10 cellular contexts compared by ENCODE assay signal in genomic region chr10:7561216-7561893, GRCh38.
A peak's percentile ranks its signal among the peaks of the same experiment; 100 is the strongest.
DNase-seq lines count a peak whose midpoint lies in the region; ATAC-seq and TF ChIP-seq lines count a peak whose summit lies in the region.
"Had no signal": no experiment of that assay in that cellular context is flagged by ENCODE, and none has a peak within 500 bp of the region (broad histone marks: within the 10 kb centered on the region; RNA-seq: fewer than 3 reads in every experiment).

No MANE protein-coding gene starts in this region.

- no TSS peak for BruUV-seq in MCF 10A (replicated peaks; lab: Mats Ljungman, UMichigan)

- peak overlapping the region; percentile 26 for H3K9ac ChIP-seq in neural cell (ENCODE audit: low read length)

- no peaks in the 10 kb centered on the region for H3F3A ChIP-seq in neural cell (ENCODE audit: insufficient read depth, low read length, poor library complexity, severe bottlenecking)

- no peak overlapping the region for H3K27ac Mint-ChIP-seq in MCF 10A (ENCODE audit: low read depth, unreplicated experiment)

- CTCF ChIA-PET in MCF 10A (lab: Yijun Ruan, JAX): interaction anchor here (0.6 to 1.0 kb wide), 4 partner anchors 11 to 1558 kb away, joined by 3 to 4 read pairs (median 3); no protein-coding TSS in a partner anchor

- WGBS in aorta, 2 donors: 9 to 11% methylated on average over 19 of the region's 19 CpGs

- peak overlapping the region in 1 of 2 donors; percentile 54 for H3K27ac ChIP-seq in breast epithelium
- H3K27ac ChIP-seq in neural cell (ENCODE audit: low read length): no peak overlapping the region
- H3K27ac ChIP-seq in aorta (ENCODE audit: low read depth in 1 of 2, low read length in 2 of 2): peak overlapping the region in 1 of 2 donors; percentile 67

- peak overlapping the region in 2 of 3 donors; percentile 5 to 40 for H3K4me3 ChIP-seq in breast epithelium
- peak overlapping the region; percentile 6 for H3K4me3 ChIP-seq in neural cell (ENCODE audit: low read length)
- H3K4me3 ChIP-seq in aorta (ENCODE audit: low read length in 2 of 2): no peak overlapping the region

- TF ChIP-seq CTCF in breast epithelium (IDR thresholded peaks at IDR 0.05) (no peak), MCF 10A (IDR thresholded peaks at IDR 0.05; ENCODE audit: unreplicated experiment) (no peak), neural cell (IDR thresholded peaks at IDR 0.05; ENCODE audit: poor library complexity, severe bottlenecking) (no peak)

- no peaks in the 10 kb centered on the region for H3K79me2 ChIP-seq in neural cell (replicated peaks; ENCODE audit: insufficient read depth, low read length)

- intact Hi-C loops in breast epithelium (cut with DNase I; ENCODE audit: low total_unique reads) (no loop called here), MCF 10A (cut with micrococcal nuclease) (no loop called here), head of caudate nucleus (cut with DNase I) (no loop called here), aorta (cut with DNase I) (no loop called here)

- no peaks in the 10 kb centered on the region for H3K9me3 ChIP-seq in breast epithelium
- H3K9me3 ChIP-seq in neural cell (ENCODE audit: low read length): no peaks in the 10 kb centered on the region
- H3K9me3 ChIP-seq in aorta (ENCODE audit: control insufficient read depth, low read length): no peaks in the 10 kb centered on the region

- no peak overlapping the region for H3K4me2 ChIP-seq in neural cell (ENCODE audit: low read length)

- no peaks in the 10 kb centered on the region for H3K27me3 ChIP-seq in breast epithelium
- no peaks in the 10 kb centered on the region for H3K27me3 ChIP-seq in neural cell (ENCODE audit: insufficient read depth, low read depth, low read length)
- no peaks in the 10 kb centered on the region for H3K27me3 ChIP-seq in aorta (ENCODE audit: control insufficient read depth in 1 of 2, insufficient read depth in 2 of 2, low read length in 1 of 2)

- TF ChIP-seq POLR2A in breast epithelium (IDR thresholded peaks at IDR 0.05): no peak

- peaks cover 32% of the 10 kb centered on the region for H3K27me3 Mint-ChIP-seq in MCF 10A (ENCODE audit: insufficient read depth, unreplicated experiment)

- no peaks in the 10 kb centered on the region for H3K9me2 ChIP-seq in neural cell (ENCODE audit: insufficient read depth, low read length)

- TF ChIP-seq EP300 in neural cell (conservative IDR thresholded peaks at IDR 0.05; ENCODE audit: poor library complexity, severe bottlenecking): peak; percentile 14

- no peak overlapping the region for H2AFZ ChIP-seq in neural cell (ENCODE audit: low read depth, low read length)

- POLR2A ChIA-PET in MCF 10A (lab: Yijun Ruan, JAX): interaction anchor here (0.6 to 0.9 kb wide), 2 partner anchors 9 to 858 kb away, joined by 4 to 5 read pairs; no protein-coding TSS in a partner anchor

- no peaks in the 10 kb centered on the region for H3K36me3 Mint-ChIP-seq in MCF 10A (ENCODE audit: insufficient read depth, unreplicated experiment)

- no peaks in the 10 kb centered on the region for H4K20me1 ChIP-seq in neural cell (ENCODE audit: insufficient read depth)

- no peak for TF ChIP-seq RAD21 in neural cell (conservative IDR thresholded peaks at IDR 0.05)

- H3K4me1 ChIP-seq in breast epithelium (no peaks in the 10 kb centered on the region), aorta (ENCODE audit: control insufficient read depth in 1 of 2, insufficient read depth in 2 of 2, low read length in 2 of 2) (peaks cover 2 to 3% of the 10 kb centered on the region in 2 donors)

- no peaks in the 10 kb centered on the region for H3K9me3 Mint-ChIP-seq in MCF 10A (ENCODE audit: unreplicated experiment)

- no peaks in the 10 kb centered on the region for H3K4me1 Mint-ChIP-seq in MCF 10A (ENCODE audit: insufficient read depth, unreplicated experiment)

- no peaks in the 10 kb centered on the region for H3K36me3 ChIP-seq in breast epithelium
- no peaks in the 10 kb centered on the region for H3K36me3 ChIP-seq in neural cell (ENCODE audit: insufficient read depth, low read length)
- H3K36me3 ChIP-seq in aorta (ENCODE audit: control insufficient read depth in 1 of 2, insufficient read depth in 2 of 2, low read length in 1 of 2): no peaks in the 10 kb centered on the region

- ATAC-seq in aorta (ENCODE audit: low FRiP score) (peak; percentile 69), HG02610 (IDR thresholded peaks at IDR 0.05; ENCODE audit: unreplicated experiment) (no peak)

- no peak overlapping the region for H3K4me3 Mint-ChIP-seq in MCF 10A (ENCODE audit: unreplicated experiment)

- peak in 1 of 2 donors; percentile 32 for DNase-seq in breast epithelium (ENCODE audit: low spot score in 2 of 2)
- DNase-seq in MCF 10A (ENCODE audit: unreplicated experiment): no peak
- DNase-seq in head of caudate nucleus: peak in 25 of 42 donors; percentile 15 to 59 (median 34)
- DNase-seq in aorta: peak; percentile 76
- DNase-seq in NCI-H2029 treated with DMSO at 0.1 percent for 48 hours (lab: John Stamatoyannopoulos, UW): no peak
- DNase-seq in NCI-H128 (lab: John Stamatoyannopoulos, UW; ENCODE audit: unreplicated experiment): no peak
- DNase-seq: 8988T, NCI-H446 treated with DMSO at 0.1 percent for 48 hours had no signal

TF ChIP-seq in neural cell, 6 proteins besides CTCF, POLR2A, EP300 and RAD21:
- peak; percentile 24 for TF ChIP-seq REST (IDR thresholded peaks at IDR 0.05; ENCODE audit: borderline replicate concordance)
- no peak for TF ChIP-seq MXI1 (conservative IDR thresholded peaks at IDR 0.05; ENCODE audit: poor library complexity, severe bottlenecking)

Comparison
In these comparisons a context has a peak if more than half of its experiments do, and no peak if none do; other contexts are left out.
1. DNase-seq: peak in head of caudate nucleus (25 of 42) and aorta (2 of 2); none in MCF 10A (single experiment), NCI-H2029 treated with DMSO at 0.1 percent for 48 hours (single experiment) and NCI-H128 (single experiment).
2. H3K4me3 ChIP-seq: peak in breast epithelium (2 of 3) and neural cell (single experiment); none in aorta (0 of 2).